Comparison of ENCODE assay signal across 1 cellular context in the genomic region with DNA sequence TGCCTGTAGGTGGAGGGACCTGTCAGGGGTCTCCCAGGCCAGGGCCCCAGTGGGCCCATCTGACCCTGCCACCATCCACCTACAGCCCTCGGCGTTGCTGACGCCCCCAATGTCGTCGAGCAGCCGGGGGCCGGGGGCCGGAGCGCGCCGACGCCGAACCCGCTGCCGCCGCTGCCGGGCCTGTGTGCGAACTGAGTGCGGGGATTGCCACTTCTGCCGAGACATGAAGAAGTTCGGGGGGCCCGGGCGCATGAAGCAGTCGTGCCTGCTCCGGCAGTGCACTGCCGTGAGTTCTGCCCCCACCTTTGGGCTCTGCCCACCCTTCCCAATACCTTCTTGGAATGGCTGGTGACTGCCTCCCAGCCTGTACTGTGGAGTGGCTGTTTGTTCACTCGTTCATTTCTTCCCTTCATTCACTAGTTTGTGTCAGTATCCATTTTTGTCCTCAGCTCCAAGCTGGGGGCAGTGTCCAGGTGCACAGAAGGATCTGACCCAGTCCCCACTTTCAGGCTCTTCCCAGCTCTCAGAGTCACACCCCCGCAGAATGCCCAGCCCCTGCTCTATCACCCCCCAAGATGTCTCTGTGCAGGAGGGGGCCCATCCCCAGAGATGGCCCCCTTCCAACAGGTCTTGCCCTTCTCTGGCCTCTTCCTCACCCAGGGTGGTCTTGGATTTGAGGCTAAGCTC.
TF ChIP-seq lines count a peak whose summit lies in the region.

No MANE protein-coding gene starts in this region.

TF ChIP-seq in HCT116, 20 proteins besides CTCF, POLR2A, EP300 and RAD21:
- TF ChIP-seq CEBPB (IDR thresholded peaks at IDR 0.05; ENCODE audit: low read depth) = no peak
- TF ChIP-seq SIN3A (IDR thresholded peaks at IDR 0.05; ENCODE audit: low read depth) = no peak
- TF ChIP-seq FOSL1 (IDR thresholded peaks at IDR 0.05; ENCODE audit: low read depth) = no peak
- no peak for TF ChIP-seq SRF (IDR thresholded peaks at IDR 0.05; ENCODE audit: low read depth)
- no peak for TF ChIP-seq SP1 (IDR thresholded peaks at IDR 0.05; ENCODE audit: low read depth)
- no peak for TF ChIP-seq EGR1 (IDR thresholded peaks at IDR 0.05; ENCODE audit: low read depth)
- TF ChIP-seq POLR2AphosphoS5 (IDR thresholded peaks at IDR 0.05; ENCODE audit: low read depth, low read length) = no peak
- TF ChIP-seq CBX3 (IDR thresholded peaks at IDR 0.05; ENCODE audit: low read depth) = no peak
TF ChIP-seq in HCT116: peak in this region for 0.
